28 cellular contexts compared by ENCODE assay signal in genomic region chr6:104428201-104428600, GRCh38.
"Had no signal": no experiment of that assay in that cellular context is flagged by ENCODE, and none has a peak within 500 bp of the region (broad histone marks: within the 10 kb centered on the region; RNA-seq: fewer than 3 reads in every experiment).

No MANE protein-coding gene starts in this region.

- H3K4me3 Mint-ChIP-seq: activated naive CD4-positive, alpha-beta T cell treated with anti-CD3 and anti-CD28 coated beads, Interleukin-2, amount 10 ng/mL, durations not matched to agents 7 days and 5 days; activated naive CD8-positive, alpha-beta T cell treated with anti-CD3 and anti-CD28 coated beads, Interleukin-2, amount 10 ng/mL, durations not matched to agents 7 days and 5 days; brain; endodermal cell; naive thymus-derived CD8-positive, alpha-beta T cell; T-helper 17 cell had no signal

- FAIRE-seq: islet of Langerhans, urothelium cell line had no signal

- H3K27ac ChIP-seq: ascending aorta, cardiac muscle cell, coronary artery, epithelial cell of prostate, esophagus squamous epithelium, left lung, lower lobe of right lung, spleen, tibial nerve, WERI-Rb-1 had no signal

- H3K36me3 ChIP-seq: ascending aorta, cardiac muscle cell, esophagus squamous epithelium, left lung, lower lobe of right lung, spleen, tibial nerve, WERI-Rb-1 had no signal

- H3K4me3 ChIP-seq: ascending aorta, cardiac muscle cell, coronary artery, esophagus squamous epithelium, left lung, lower lobe of right lung, spleen, tibial nerve had no signal

- H3K27me3 Mint-ChIP-seq: activated naive CD4-positive, alpha-beta T cell treated with anti-CD3 and anti-CD28 coated beads, Interleukin-2, amount 10 ng/mL, durations not matched to agents 7 days and 5 days; activated naive CD8-positive, alpha-beta T cell treated with anti-CD3 and anti-CD28 coated beads, Interleukin-2, amount 10 ng/mL, durations not matched to agents 7 days and 5 days; T-helper 17 cell had no signal

- H3K27ac Mint-ChIP-seq: activated naive CD4-positive, alpha-beta T cell treated with anti-CD3 and anti-CD28 coated beads, Interleukin-2, amount 10 ng/mL, durations not matched to agents 7 days and 5 days; activated naive CD8-positive, alpha-beta T cell treated with anti-CD3 and anti-CD28 coated beads, Interleukin-2, amount 10 ng/mL, durations not matched to agents 7 days and 5 days; brain; endodermal cell; naive thymus-derived CD8-positive, alpha-beta T cell; T-helper 17 cell had no signal

- H3K9me3 ChIP-seq: ascending aorta, esophagus squamous epithelium, lower lobe of right lung, tibial nerve had no signal

- H3K4me1 ChIP-seq: ascending aorta, esophagus squamous epithelium, left lung, lower lobe of right lung, spleen, tibial nerve had no signal

- H3K27me3 ChIP-seq: ascending aorta, cardiac muscle cell, esophagus squamous epithelium, left lung, spleen, tibial nerve had no signal

- DNase-seq: activated CD4-positive, alpha-beta T cell treated with anti-CD3 and anti-CD28 coated beads for 48 hours; activated CD4-positive, alpha-beta T cell treated with anti-CD3 and anti-CD28 coated beads, Interleukin-2, amount 50 U/mL, for 48 hours; activated CD8-positive, alpha-beta memory T cell treated with anti-CD3 and anti-CD28 coated beads for 24 hours; activated gamma-delta T cell; activated naive CD4-positive, alpha-beta T cell treated with anti-CD3 and anti-CD28 coated beads, Interleukin-2, amount 10 ng/mL, durations not matched to agents 7 days and 5 days; activated naive CD8-positive, alpha-beta T cell treated with anti-CD3 and anti-CD28 coated beads, Interleukin-2, amount 10 ng/mL, durations not matched to agents 7 days and 5 days; endodermal cell; esophagus squamous epithelium; foreskin melanocyte; left lung; lower lobe of right lung; mesenchymal stem cell; naive thymus-derived CD8-positive, alpha-beta T cell; right cardiac atrium; spleen; stimulated activated naive CD4-positive, alpha-beta T cell treated with Interleukin-2 at 50 U/mL for 16 hours; T-helper 17 cell; T1000; WERI-Rb-1 had no signal

- ATAC-seq: activated CD4-positive, CD25-positive, alpha-beta regulatory T cell treated with anti-CD3 and anti-CD28 coated beads, Interleukin-2, amount 50 U/mL, for 24 hours; left lung; lower lobe of right lung; naive thymus-derived CD8-positive, alpha-beta T cell; right cardiac atrium; T-helper 17 cell had no signal

- H3K36me3 Mint-ChIP-seq: activated naive CD4-positive, alpha-beta T cell treated with anti-CD3 and anti-CD28 coated beads, Interleukin-2, amount 10 ng/mL, durations not matched to agents 7 days and 5 days; activated naive CD8-positive, alpha-beta T cell treated with anti-CD3 and anti-CD28 coated beads, Interleukin-2, amount 10 ng/mL, durations not matched to agents 7 days and 5 days; brain had no signal

- H3K4me1 Mint-ChIP-seq: activated naive CD4-positive, alpha-beta T cell treated with anti-CD3 and anti-CD28 coated beads, Interleukin-2, amount 10 ng/mL, durations not matched to agents 7 days and 5 days; activated naive CD8-positive, alpha-beta T cell treated with anti-CD3 and anti-CD28 coated beads, Interleukin-2, amount 10 ng/mL, durations not matched to agents 7 days and 5 days; brain; naive thymus-derived CD8-positive, alpha-beta T cell; T-helper 17 cell had no signal
